In genomic region chr4:87865960-87866598, GRCh38 we compare ENCODE assay signal across 13 cellular contexts. TPM values are rescaled to one million over a fixed set of nuclear protein-coding genes. Genes with fewer than 3 reads are reported as not detected.
DNase-seq lines count a peak whose midpoint lies in the region; ATAC-seq, FAIRE-seq and TF ChIP-seq lines count a peak whose summit lies in the region.
"Had no signal": no experiment of that assay in that cellular context is flagged by ENCODE, and none has a peak within 500 bp of the region (broad histone marks: within the 10 kb centered on the region; RNA-seq: fewer than 3 reads in every experiment).

No MANE protein-coding gene starts in this region.

- intact Hi-C loops in kidney (cut with DNase I) = no loop called here
- intact Hi-C loops in natural killer cell (cut with micrococcal nuclease) = no loop called here

- TF ChIP-seq CTCF in HFFc6 (IDR thresholded peaks at IDR 0.05) = no peak
- no peak for TF ChIP-seq CTCF in kidney (IDR thresholded peaks at IDR 0.05; ENCODE audit: borderline replicate concordance, extremely low read depth, insufficient read depth)
- TF ChIP-seq CTCF in natural killer cell (IDR thresholded peaks at IDR 0.05) = no peak

- H3K36me3 Mint-ChIP-seq in HFFc6 (ENCODE audit: low read depth) (no peaks in the 10 kb centered on the region), natural killer cell (no peaks in the 10 kb centered on the region)
- H3K36me3 Mint-ChIP-seq: activated naive CD4-positive, alpha-beta T cell treated with anti-CD3 and anti-CD28 coated beads, Interleukin-2, amount 10 ng/mL, durations not matched to agents 7 days and 5 days had no signal

- no peak overlapping the region for H3K9ac ChIP-seq in kidney (ENCODE audit: low read length in 2 of 2)

- peak overlapping the region; percentile 1; the same call in 1 of the 2 replicates for H3K4me3 Mint-ChIP-seq in HFFc6
- H3K4me3 Mint-ChIP-seq in natural killer cell = no peak overlapping the region
- H3K4me3 Mint-ChIP-seq: activated naive CD4-positive, alpha-beta T cell treated with anti-CD3 and anti-CD28 coated beads, Interleukin-2, amount 10 ng/mL, durations not matched to agents 7 days and 5 days had no signal

- H3K4me3 ChIP-seq in kidney (ENCODE audit: low read length in 2 of 2) = no peak overlapping the region
- H3K4me3 ChIP-seq: thoracic aorta had no signal

- DNase-seq in HFFc6 = peak; percentile 12
- peak; percentile 64 for DNase-seq in astrocyte of the hippocampus (ENCODE audit: low read depth, low spot score)
- DNase-seq in kidney = no peak
- DNase-seq in urothelium cell line (ENCODE audit: low spot score) = peak; percentile 16
- no peak for DNase-seq in natural killer cell
- DNase-seq in retina = no peak
- no peak for DNase-seq in A172 (ENCODE audit: low spot score)
- DNase-seq: activated CD4-positive, alpha-beta T cell treated with anti-CD3 and anti-CD28 coated beads, Interleukin-2, amount 50 U/mL, for 4 hours; activated naive CD4-positive, alpha-beta T cell treated with anti-CD3 and anti-CD28 coated beads, Interleukin-2, amount 10 ng/mL, durations not matched to agents 7 days and 5 days; hypothalamus; NCI-H526 treated with DMSO at 0.1 percent for 48 hours had no signal

- H3K27ac ChIP-seq in kidney (ENCODE audit: low read depth in 2 of 2, low read length in 2 of 2) = peak overlapping the region; percentile 41 to 59
- H3K27ac ChIP-seq: thoracic aorta had no signal

- H3K9me3 Mint-ChIP-seq in HFFc6 (no peaks in the 10 kb centered on the region), natural killer cell (no peaks in the 10 kb centered on the region)
- H3K9me3 Mint-ChIP-seq: activated naive CD4-positive, alpha-beta T cell treated with anti-CD3 and anti-CD28 coated beads, Interleukin-2, amount 10 ng/mL, durations not matched to agents 7 days and 5 days had no signal

- H3K27ac Mint-ChIP-seq in HFFc6 (peak overlapping the region; percentile 77), natural killer cell (no peak overlapping the region)
- H3K27ac Mint-ChIP-seq: activated naive CD4-positive, alpha-beta T cell treated with anti-CD3 and anti-CD28 coated beads, Interleukin-2, amount 10 ng/mL, durations not matched to agents 7 days and 5 days had no signal

- no peak for ATAC-seq in natural killer cell

- H3K27me3 Mint-ChIP-seq in HFFc6 (ENCODE audit: insufficient read depth) (no peaks in the 10 kb centered on the region; the same call in 1 of the 2 replicates), natural killer cell (ENCODE audit: low read depth in 2 of 2) (peaks cover 12 to 16% of the 10 kb centered on the region in 2 donors)

- no peak for FAIRE-seq in kidney (lab: Jason Lieb, UNC)
- peak; percentile 23 for FAIRE-seq in urothelium cell line (lab: Jason Lieb, UNC)
- FAIRE-seq: H54 had no signal

- H3K36me3 ChIP-seq in kidney (ENCODE audit: control insufficient read depth in 1 of 2, insufficient read depth in 2 of 2, low read length in 2 of 2) = no peaks in the 10 kb centered on the region
- H3K36me3 ChIP-seq: thoracic aorta had no signal

- H3K4me1 Mint-ChIP-seq in HFFc6 (ENCODE audit: low read depth) (peaks cover 16% of the 10 kb centered on the region), natural killer cell (no peaks in the 10 kb centered on the region)
- H3K4me1 Mint-ChIP-seq: activated naive CD4-positive, alpha-beta T cell treated with anti-CD3 and anti-CD28 coated beads, Interleukin-2, amount 10 ng/mL, durations not matched to agents 7 days and 5 days had no signal

- H3K9me3 ChIP-seq in kidney (ENCODE audit: control insufficient read depth in 1 of 2, low read length in 2 of 2) = no peaks in the 10 kb centered on the region
- H3K9me3 ChIP-seq: thoracic aorta had no signal

- H3K4me1 ChIP-seq in kidney (ENCODE audit: control insufficient read depth in 1 of 2, insufficient read depth in 1 of 2, low read depth in 1 of 2, low read length in 2 of 2) = peaks cover 0 to 8% of the 10 kb centered on the region in 2 donors

RNA-seq across cellular contexts. Expression of gene MEPE, which starts 33.3 kb away (rescaled TPM):
- total RNA-seq in HFFc6 (2021; fragmentation: NEBNext Ultra II Directional; extraction: Animal tissue kit (Norgen Biotek cat#: 25700)) = not detected
- total RNA-seq in kidney = not detected
- polyA plus RNA-seq in kidney (ENCODE audit: insufficient read depth, low read depth, low replicate concordance) = not detected
- not detected for total RNA-seq in natural killer cell
- not detected in 2 replicates for total RNA-seq in A172 (2014; rRNA removed; shearing (Covaris generic))
- total RNA-seq: thoracic aorta had no signal

Comparison
In these comparisons a context has a peak if more than half of its experiments do, and no peak if none do; other contexts are left out.
1. DNase-seq: peak in HFFc6 (single experiment), astrocyte of the hippocampus (single experiment) and urothelium cell line (single experiment); none in kidney (single experiment), natural killer cell (single experiment), retina (single experiment) and A172 (single experiment).